8 cellular contexts compared by ENCODE assay signal in genomic region chr13:48532146-48532472, GRCh38. TPM values are rescaled to one million over a fixed set of nuclear protein-coding genes. Genes with fewer than 3 reads are reported as not detected.
DNase-seq lines count a peak whose midpoint lies in the region; ATAC-seq and TF ChIP-seq lines count a peak whose summit lies in the region.

No MANE protein-coding gene starts in this region.

- H3K4me1 Mint-ChIP-seq in nephron progenitor cell, result peaks cover 38% of the 10 kb centered on the region

- H3K36me3 ChIP-seq in SJSA1 (peaks cover 3% of the 10 kb centered on the region; the same call in 1 of the 2 replicates), esophagus muscularis mucosa (no peaks in the 10 kb centered on the region)

- whole genome bisulfite sequencing in esophagus muscularis mucosa, result 7% methylated on average over 15 of the region's 17 CpGs

- TF ChIP-seq EP300 in esophagus muscularis mucosa (IDR thresholded peaks at IDR 0.05), result no peak

- ATAC-seq in GM18873 (IDR thresholded peaks at IDR 0.05; ENCODE audit: low FRiP score, unreplicated experiment) (no peak), HG03135 (IDR thresholded peaks at IDR 0.05; ENCODE audit: unreplicated experiment) (no peak)

- peak overlapping the region; percentile 98 for H3K27ac Mint-ChIP-seq in nephron progenitor cell

- intact Hi-C loops in esophagus muscularis mucosa (cut with DNase I), result no loop called here

- peak overlapping the region; percentile 89 for H3K4me3 Mint-ChIP-seq in nephron progenitor cell

- TF ChIP-seq POLR2A in esophagus muscularis mucosa (IDR thresholded peaks at IDR 0.05; ENCODE audit: low read depth), result no peak

- H3K4me3 ChIP-seq in SJSA1 (peak overlapping the region; percentile 64), esophagus muscularis mucosa (peak overlapping the region; percentile 76 to 93 (median 80))

- H3K9me3 ChIP-seq in SJSA1 (replicated peaks), result no peaks in the 10 kb centered on the region
- H3K9me3 ChIP-seq in esophagus muscularis mucosa, result no peaks in the 10 kb centered on the region

- no peaks in the 10 kb centered on the region for H3K9me3 Mint-ChIP-seq in nephron progenitor cell

- TF ChIP-seq CTCF in esophagus muscularis mucosa (IDR thresholded peaks at IDR 0.05) (no peak), nephron progenitor cell (IDR thresholded peaks at IDR 0.05) (no peak)

- peaks cover 3% of the 10 kb centered on the region for H3K27me3 Mint-ChIP-seq in nephron progenitor cell (ENCODE audit: low read depth, poor library complexity)

- no peaks in the 10 kb centered on the region for H3K27me3 ChIP-seq in SJSA1 (replicated peaks)
- no peaks in the 10 kb centered on the region for H3K27me3 ChIP-seq in esophagus muscularis mucosa

- H3K27ac ChIP-seq in SJSA1 (peak overlapping the region; percentile 91), esophagus muscularis mucosa (replicated peaks in 1 of 4) (peak overlapping the region; percentile 95 to 99 (median 97))

- H3K4me1 ChIP-seq in SJSA1 (replicated peaks), result peaks cover 13% of the 10 kb centered on the region
- peaks cover 4 to 26% (median 19%) of the 10 kb centered on the region in 4 donors for H3K4me1 ChIP-seq in esophagus muscularis mucosa

- no peaks in the 10 kb centered on the region for H3K36me3 Mint-ChIP-seq in nephron progenitor cell (ENCODE audit: low read depth)

- peak; percentile 32 for DNase-seq in stimulated activated naive CD4-positive, alpha-beta T cell treated with Interleukin-2 at 50 U/mL for 16 hours (lab: John Stamatoyannopoulos, UW)
- DNase-seq in stimulated activated naive CD4-positive, alpha-beta T cell (lab: John Stamatoyannopoulos, UW), result no peak
- DNase-seq in SJSA1 (ENCODE audit: low read depth in 1 of 2, low spot score in 2 of 2) (no peak), esophagus muscularis mucosa (ENCODE audit: extremely low spot score) (peak; percentile 94), nephron progenitor cell (no peak), NCI-H2081 treated with DMSO at 0.1 percent for 48 hours (lab: John Stamatoyannopoulos, UW) (no peak)

RNA-seq across cellular contexts. Expression of gene RCBTB2, which starts 0.8 kb away (rescaled TPM):
- total RNA-seq in SJSA1 (2014; rRNA removed; shearing (Covaris generic)), result 9.3 and 9.4 TPM in 2 replicates
- 10 to 100 TPM; 10.1 to 14.5 (median 11.0) TPM for total RNA-seq in esophagus muscularis mucosa

Comparison
In these comparisons a context has a peak if more than half of its experiments do, and no peak if none do; other contexts are left out.
1. DNase-seq: peak in stimulated activated naive CD4-positive, alpha-beta T cell treated with Interleukin-2 at 50 U/mL for 16 hours (single experiment) and esophagus muscularis mucosa (single experiment); none in stimulated activated naive CD4-positive, alpha-beta T cell (0 of 6), SJSA1 (0 of 2), nephron progenitor cell (single experiment) and NCI-H2081 treated with DMSO at 0.1 percent for 48 hours (single experiment).